15 cellular contexts compared by ENCODE assay signal in the genomic region with DNA sequence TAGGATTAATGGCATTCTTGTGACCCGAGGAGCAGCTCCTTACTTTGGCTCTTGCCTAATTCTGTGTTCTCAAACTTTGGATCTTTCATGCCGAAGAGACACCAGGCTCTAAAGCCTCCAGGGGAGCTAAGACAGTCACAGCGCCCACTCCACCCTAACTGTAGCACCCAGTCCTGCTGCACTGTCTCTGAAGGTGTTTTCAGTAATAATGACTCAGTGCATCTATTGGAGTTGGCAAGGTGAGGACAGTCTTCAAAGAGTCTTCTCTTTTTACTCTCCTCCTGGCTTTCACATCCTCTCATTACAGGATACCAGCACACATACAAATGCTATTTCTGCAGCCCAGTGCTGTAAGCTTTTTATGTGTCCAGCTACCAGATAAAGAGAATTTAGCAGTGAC.
"Had no signal": no experiment of that assay in that cellular context is flagged by ENCODE, and none has a peak within 500 bp of the region (broad histone marks: within the 10 kb centered on the region; RNA-seq: fewer than 3 reads in every experiment).

No MANE protein-coding gene starts in this region.

- H3K27me3 ChIP-seq: cardiac muscle cell, colonic mucosa, esophagus squamous epithelium, upper lobe of right lung had no signal

- H3K4me3 ChIP-seq: cardiac muscle cell, colonic mucosa, esophagus squamous epithelium, SK-N-MC, spleen, upper lobe of right lung had no signal

- H3K9me3 ChIP-seq: colonic mucosa, esophagus squamous epithelium, spleen, upper lobe of right lung had no signal

- H3K27ac ChIP-seq: cardiac muscle cell, colonic mucosa, esophagus squamous epithelium, SK-N-MC, spleen, upper lobe of right lung had no signal

- H3K4me1 ChIP-seq: colonic mucosa had no signal

- ATAC-seq: activated CD4-positive, CD25-positive, alpha-beta regulatory T cell treated with anti-CD3 and anti-CD28 coated beads, Interleukin-2, amount 50 U/mL, for 24 hours; left ventricle myocardium superior; upper lobe of right lung had no signal

- H3K36me3 ChIP-seq: cardiac muscle cell, colonic mucosa, esophagus squamous epithelium, spleen, upper lobe of right lung had no signal

- DNase-seq: activated CD4-positive, alpha-beta T cell treated with anti-CD3 and anti-CD28 coated beads, Interleukin-2, amount 50 U/mL, for 4 hours; activated naive CD4-positive, alpha-beta T cell treated with anti-CD3 and anti-CD28 coated beads for 36 hours; activated T-cell treated with anti-CD3 and anti-CD28 coated beads for 4 hours; colonic mucosa; esophagus squamous epithelium; glutamatergic neuron; left ventricle myocardium superior; occipital lobe; spleen; stimulated activated CD4-positive, alpha-beta T cell treated with anti-CD3 and anti-CD28 coated beads, Interleukin-1b, Interleukin-23, amount 100 ng/mL, for 48 hours; T-helper 9 cell; upper lobe of right lung had no signal
